ENCODE assay signal across 16 cellular contexts in genomic region chr13:44011036-44011435, GRCh38.
"Had no signal": no experiment of that assay in that cellular context is flagged by ENCODE, and none has a peak within 500 bp of the region (broad histone marks: within the 10 kb centered on the region; RNA-seq: fewer than 3 reads in every experiment).

No MANE protein-coding gene starts in this region.

- H3K9me3 Mint-ChIP-seq: activated naive CD8-positive, alpha-beta T cell treated with anti-CD3 and anti-CD28 coated beads, Interleukin-2, amount 10 ng/mL, durations not matched to agents 7 days and 5 days; activated T-helper 1 cell treated with anti-CD3 and anti-CD28 coated beads, Interleukin-12 subunit alpha, Interleukin-12 subunit beta, Interleukin-2, Interleukin-4 antibody, amounts not matched to agents 30 ng/mL and 10 ng/mL and 1 ng/mL, durations not matched to agents 14 hours and 24 hours and 36 hours had no signal

- H3K4me2 ChIP-seq: neural progenitor cell had no signal

- H3K27ac ChIP-seq: dorsolateral prefrontal cortex, lower lobe of right lung, neural progenitor cell, psoas muscle, sigmoid colon, tibial nerve had no signal

- H3K4me3 ChIP-seq: dorsolateral prefrontal cortex, lower lobe of right lung, neural progenitor cell, psoas muscle, sigmoid colon, tibial nerve had no signal

- H3K36me3 ChIP-seq: lower lobe of right lung, neural progenitor cell, sigmoid colon, tibial nerve had no signal

- H3K4me1 Mint-ChIP-seq: activated naive CD8-positive, alpha-beta T cell treated with anti-CD3 and anti-CD28 coated beads, Interleukin-2, amount 10 ng/mL, durations not matched to agents 7 days and 5 days; stimulated activated naive B cell treated with anti-CD40 and anti-IgM and Interleukin-4, amounts not matched to agents 10 μg/mL and 1 μg/mL and 100 μg/mL, for 72 hours had no signal

- H3K36me3 Mint-ChIP-seq: activated naive CD8-positive, alpha-beta T cell treated with anti-CD3 and anti-CD28 coated beads, Interleukin-2, amount 10 ng/mL, durations not matched to agents 7 days and 5 days; mesothelial cell of epicardium; neural progenitor cell; stimulated activated naive B cell treated with anti-CD40 and anti-IgM and Interleukin-4, amounts not matched to agents 10 μg/mL and 1 μg/mL and 100 μg/mL, for 72 hours had no signal

- H3K27ac Mint-ChIP-seq: activated naive CD8-positive, alpha-beta T cell treated with anti-CD3 and anti-CD28 coated beads, Interleukin-2, amount 10 ng/mL, durations not matched to agents 7 days and 5 days; activated T-helper 1 cell treated with anti-CD3 and anti-CD28 coated beads, Interleukin-12 subunit alpha, Interleukin-12 subunit beta, Interleukin-2, Interleukin-4 antibody, amounts not matched to agents 30 ng/mL and 10 ng/mL and 1 ng/mL, durations not matched to agents 14 hours and 24 hours and 36 hours; endodermal cell; mesothelial cell of epicardium; neural progenitor cell; stimulated activated naive B cell treated with anti-CD40 and anti-IgM and Interleukin-4, amounts not matched to agents 10 μg/mL and 1 μg/mL and 100 μg/mL, for 72 hours had no signal

- DNase-seq: activated CD4-positive, CD25-positive, alpha-beta regulatory T cell treated with anti-CD3 and anti-CD28 coated beads, Interleukin-2, amount 50 U/mL, for 72 hours; activated naive CD8-positive, alpha-beta T cell treated with anti-CD3 and anti-CD28 coated beads, Interleukin-2, amount 10 ng/mL, durations not matched to agents 7 days and 5 days; anterior cingulate cortex; dorsolateral prefrontal cortex; hippocampal formation; left colon; lower lobe of right lung; psoas muscle; sigmoid colon; stimulated activated naive B cell treated with anti-CD40 and anti-IgM and Interleukin-4, amounts not matched to agents 10 μg/mL and 1 μg/mL and 100 μg/mL, for 72 hours; T1000 had no signal

- H2AFZ ChIP-seq: neural progenitor cell had no signal

- H3K4me3 Mint-ChIP-seq: activated naive CD8-positive, alpha-beta T cell treated with anti-CD3 and anti-CD28 coated beads, Interleukin-2, amount 10 ng/mL, durations not matched to agents 7 days and 5 days; activated T-helper 1 cell treated with anti-CD3 and anti-CD28 coated beads, Interleukin-12 subunit alpha, Interleukin-12 subunit beta, Interleukin-2, Interleukin-4 antibody, amounts not matched to agents 30 ng/mL and 10 ng/mL and 1 ng/mL, durations not matched to agents 14 hours and 24 hours and 36 hours; endodermal cell; mesothelial cell of epicardium; neural progenitor cell; stimulated activated naive B cell treated with anti-CD40 and anti-IgM and Interleukin-4, amounts not matched to agents 10 μg/mL and 1 μg/mL and 100 μg/mL, for 72 hours had no signal

- ATAC-seq: left colon; lower lobe of right lung; stimulated activated naive B cell treated with anti-CD40 and anti-IgM and Interleukin-4, amounts not matched to agents 10 μg/mL and 1 μg/mL and 100 μg/mL, for 72 hours had no signal

- H3K27me3 ChIP-seq: dorsolateral prefrontal cortex, neural progenitor cell, sigmoid colon, tibial nerve had no signal
